ENCODE assay signal across 20 cellular contexts in the genomic region with DNA sequence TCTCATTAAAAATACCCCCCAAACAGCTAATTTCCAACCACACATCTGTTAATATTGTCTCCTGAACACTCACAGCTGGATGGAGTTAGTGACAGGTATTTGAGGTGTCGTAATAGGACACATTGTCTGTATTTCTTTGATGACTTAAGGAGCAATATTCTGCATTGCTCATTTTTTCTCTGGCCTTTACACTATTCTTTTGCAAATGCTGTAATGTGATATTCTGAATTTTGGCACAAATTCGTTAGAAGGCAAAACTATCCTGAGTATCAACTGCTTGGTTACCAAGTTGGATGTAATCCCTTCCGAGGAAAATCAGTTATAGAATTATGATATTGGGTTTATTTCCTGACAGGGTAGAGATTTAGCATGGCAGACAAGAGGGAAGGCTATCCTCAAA.
DNase-seq lines count a peak whose midpoint lies in the region; ATAC-seq and TF ChIP-seq lines count a peak whose summit lies in the region.
"Had no signal": no experiment of that assay in that cellular context is flagged by ENCODE, and none has a peak within 500 bp of the region (broad histone marks: within the 10 kb centered on the region; RNA-seq: fewer than 3 reads in every experiment).

No MANE protein-coding gene starts in this region.

- peaks cover 53% of the 10 kb centered on the region for H3K4me1 ChIP-seq in adipocyte (ENCODE audit: control insufficient read depth, insufficient read depth, low read length)
- peaks cover 0 to 27% (median 7%) of the 10 kb centered on the region in 3 donors for H3K4me1 ChIP-seq in esophagus squamous epithelium
- peaks cover 17% of the 10 kb centered on the region for H3K4me1 ChIP-seq in upper lobe of right lung

- H3K4me3 ChIP-seq in adipocyte (ENCODE audit: low read length) (no peak overlapping the region), esophagus squamous epithelium (no peak overlapping the region), upper lobe of right lung (no peak overlapping the region), dorsolateral prefrontal cortex (no peak overlapping the region)

- no peaks in the 10 kb centered on the region for H3K36me3 Mint-ChIP-seq in nephron (ENCODE audit: low read depth)
- H3K36me3 Mint-ChIP-seq: CD14-positive monocyte had no signal

- intact Hi-C loops in esophagus squamous epithelium (cut with DNase I) (loop anchor here (10.0 kb wide), 2 partner anchors 597 to 1083 kb away; no protein-coding TSS in a partner anchor), upper lobe of right lung (cut with DNase I) (no loop called here), dorsolateral prefrontal cortex (cut with DNase I) (loop anchor here in 1 of 2 donors (2.0 to 10.0 kb wide), 2 partner anchors 1083 to 1973 kb away; no protein-coding TSS in a partner anchor)

- H3K27me3 Mint-ChIP-seq in nephron (ENCODE audit: low read depth), result peaks cover 3% of the 10 kb centered on the region

- WGBS in esophagus squamous epithelium, 2 donors, result 64 to 76% methylated on average over 3 of the region's 3 CpGs

- no peaks in the 10 kb centered on the region for H3K9me3 Mint-ChIP-seq in nephron
- H3K9me3 Mint-ChIP-seq: CD14-positive monocyte had no signal

- DNase-seq in adipocyte (ENCODE audit: low read depth) (peak; percentile 29), esophagus squamous epithelium (lab: John Stamatoyannopoulos, UW) (no peak), upper lobe of right lung (no peak), dorsolateral prefrontal cortex (no peak), SKM-1 treated with dmso at 0.1 percent for 144 hours (lab: John Stamatoyannopoulos, UW; ENCODE audit: unreplicated experiment) (no peak)
- DNase-seq: DMS 273 treated with DMSO at 0.1 percent for 48 hours, DND-41, KG1, NCI-H1417, NCI-H187, NCI-H2107, NCI-H510A, NCI-H748 treated with DMSO at 0.1 percent for 48 hours, OCI-M1, Right ventricle myocardium superior had no signal

- peak overlapping the region in 1 of 3 experiments; percentile 34 for H3K4me3 Mint-ChIP-seq in nephron
- H3K4me3 Mint-ChIP-seq: CD14-positive monocyte had no signal

- no peak for TF ChIP-seq POLR2A in esophagus squamous epithelium (IDR thresholded peaks at IDR 0.05)

- ATAC-seq in upper lobe of right lung, result no peak
- no peak for ATAC-seq in HG03108 (IDR thresholded peaks at IDR 0.05; ENCODE audit: unreplicated experiment)
- no peak for ATAC-seq in GM19397 (IDR thresholded peaks at IDR 0.05; ENCODE audit: unreplicated experiment)
- ATAC-seq: HepG2 had no signal

- peak overlapping the region in 3 of 4 donors; percentile 5 to 59 (median 33) for H3K27ac ChIP-seq in esophagus squamous epithelium
- peak overlapping the region; percentile 52 for H3K27ac ChIP-seq in upper lobe of right lung
- peak overlapping the region in 1 of 59 donors; percentile 21 for H3K27ac ChIP-seq in dorsolateral prefrontal cortex

- peak overlapping the region; percentile 93 for H3K27ac Mint-ChIP-seq in nephron
- H3K27ac Mint-ChIP-seq: CD14-positive monocyte had no signal

- H3K36me3 ChIP-seq in adipocyte (ENCODE audit: control insufficient read depth, insufficient read depth, low read length, severe bottlenecking) (no peaks in the 10 kb centered on the region), esophagus squamous epithelium (no peaks in the 10 kb centered on the region), upper lobe of right lung (no peaks in the 10 kb centered on the region)

- H3K27me3 ChIP-seq in adipocyte (replicated peaks; ENCODE audit: control insufficient read depth, insufficient read depth, low read length) (no peaks in the 10 kb centered on the region), esophagus squamous epithelium (peaks cover 0 to 7% (median 0%) of the 10 kb centered on the region in 4 donors), upper lobe of right lung (no peaks in the 10 kb centered on the region), dorsolateral prefrontal cortex (peaks cover 0 to 60% (median 5%) of the 10 kb centered on the region in 45 donors)

- peaks cover 54% of the 10 kb centered on the region for H3K4me1 Mint-ChIP-seq in nephron
- H3K4me1 Mint-ChIP-seq: CD14-positive monocyte had no signal

- H3K9me3 ChIP-seq in adipocyte (ENCODE audit: control insufficient read depth, low read length), result no peaks in the 10 kb centered on the region
- no peaks in the 10 kb centered on the region for H3K9me3 ChIP-seq in esophagus squamous epithelium
- no peaks in the 10 kb centered on the region for H3K9me3 ChIP-seq in upper lobe of right lung

- TF ChIP-seq CTCF in esophagus squamous epithelium (IDR thresholded peaks at IDR 0.05), result no peak
- no peak for TF ChIP-seq CTCF in nephron (IDR thresholded peaks at IDR 0.05; ENCODE audit: unreplicated experiment in 3 of 3)
- no peak for TF ChIP-seq CTCF in upper lobe of right lung (IDR thresholded peaks at IDR 0.05)
- TF ChIP-seq CTCF in dorsolateral prefrontal cortex (IDR thresholded peaks at IDR 0.05 in 54 of 56, conservative IDR thresholded peaks at IDR 0.05 in 2 of 56; ENCODE audit: low read depth in 1 of 56, partially characterized antibody in 56 of 56), result no peak

- peak overlapping the region; percentile 81 for H3K9ac ChIP-seq in adipocyte (ENCODE audit: low read length)
